ENCODE assay signal across 10 cellular contexts in genomic region chr22:39176673-39177455, GRCh38. TPM values are rescaled to one million over a fixed set of nuclear protein-coding genes. Genes with fewer than 3 reads are reported as not detected.
DNase-seq lines count a peak whose midpoint lies in the region; ATAC-seq and TF ChIP-seq lines count a peak whose summit lies in the region.
"Had no signal": no experiment of that assay in that cellular context is flagged by ENCODE, and none has a peak within 500 bp of the region (broad histone marks: within the 10 kb centered on the region; RNA-seq: fewer than 3 reads in every experiment).

No MANE protein-coding gene starts in this region.

- no peak for ATAC-seq in right lobe of liver
- no peak for ATAC-seq in SK-N-SH treated with all-trans-retinoic acid at 6 μM for 48 hours

- TF ChIP-seq CTCF in brain microvascular endothelial cell (IDR thresholded peaks at IDR 0.05; ENCODE audit: low read depth, low read length, missing control alignments) (no peak), right lobe of liver (IDR thresholded peaks at IDR 0.05) (no peak), spleen (IDR thresholded peaks at IDR 0.05 in 8 of 11, conservative IDR thresholded peaks at IDR 0.05 in 3 of 11) (no peak)

- TF ChIP-seq POLR2A in right lobe of liver (IDR thresholded peaks at IDR 0.05) (no peak), spleen (IDR thresholded peaks at IDR 0.05) (no peak)

- 60% methylated on average over 1 of the region's 15 CpGs for WGBS in right lobe of liver (ENCODE audit: insufficient coverage, low coverage, low lambda C conversion rate, missing lambda C conversion rate)
- WGBS in spleen, 5 donors = 78 to 92% (median 86%) methylated on average over 15 of the region's 15 CpGs

- peaks cover 0 to 14% (median 6%) of the 10 kb centered on the region in 4 donors for H3K4me1 ChIP-seq in right lobe of liver
- H3K4me1 ChIP-seq in spleen = peaks cover 37 to 84% (median 78%) of the 10 kb centered on the region in 6 donors

- H3K9me3 ChIP-seq in right lobe of liver (no peaks in the 10 kb centered on the region), spleen (peaks cover 0 to 6% (median 2%) of the 10 kb centered on the region in 8 donors)
- H3K9me3 ChIP-seq: thoracic aorta had no signal

- H3K36me3 ChIP-seq in H7 (replicated peaks; ENCODE audit: control insufficient read depth, insufficient read depth, low read length) (no peaks in the 10 kb centered on the region), brain microvascular endothelial cell (replicated peaks) (no peaks in the 10 kb centered on the region), right lobe of liver (no peaks in the 10 kb centered on the region), spleen (no peaks in the 10 kb centered on the region)
- H3K36me3 ChIP-seq: thoracic aorta had no signal

- DNase-seq in H7 (peak; percentile 48), brain microvascular endothelial cell (no peak), right lobe of liver (no peak), spleen (no peak), T-helper 9 cell (no peak), DMS79 (lab: John Stamatoyannopoulos, UW) (no peak), putamen (ENCODE audit: low spot score) (no peak)
- DNase-seq: activated B cell treated with CpG ODN at 0.5 μM for 24 hours had no signal

- intact Hi-C loops in right lobe of liver (cut with DNase I) (no loop called here), spleen (cut with DNase I; ENCODE audit: low total_unique reads) (loop anchor here (10.0 kb wide), 1 partner anchor 338 kb away; no protein-coding TSS in a partner anchor)

- peak overlapping the region; percentile 36 for H3K27ac ChIP-seq in brain microvascular endothelial cell
- H3K27ac ChIP-seq in right lobe of liver = peak overlapping the region; percentile 40 to 63 (median 47)
- peak overlapping the region; percentile 68 to 94 (median 88) for H3K27ac ChIP-seq in spleen

- in situ Hi-C loops in brain microvascular endothelial cell (cut with HindIII; ENCODE audit: low pct_ligation_motif_present, low sequenced_read_pairs) = no loop called here

- H3K4me3 ChIP-seq in H7 (ENCODE audit: insufficient read depth, low read depth, low read length) = no peak overlapping the region
- H3K4me3 ChIP-seq in brain microvascular endothelial cell (ENCODE audit: low read depth, low read length) = no peak overlapping the region
- H3K4me3 ChIP-seq in right lobe of liver = no peak overlapping the region
- no peak overlapping the region for H3K4me3 ChIP-seq in spleen

- no peaks in the 10 kb centered on the region for H3K27me3 ChIP-seq in H7 (ENCODE audit: control insufficient read depth, insufficient read depth, low read length)
- H3K27me3 ChIP-seq in brain microvascular endothelial cell (replicated peaks) = no peaks in the 10 kb centered on the region
- H3K27me3 ChIP-seq in right lobe of liver = no peaks in the 10 kb centered on the region
- H3K27me3 ChIP-seq in spleen (replicated peaks in 1 of 7) = no peaks in the 10 kb centered on the region

TF ChIP-seq in SK-N-SH treated with all-trans-retinoic acid at 6 μM for 48 hours, 23 proteins besides CTCF, POLR2A, EP300 and RAD21:
- TF ChIP-seq ZNF8 (CRISPR knock-in tag; IDR thresholded peaks at IDR 0.05) = no peak
- no peak for TF ChIP-seq TOX (CRISPR knock-in tag; IDR thresholded peaks at IDR 0.05; ENCODE audit: borderline replicate concordance)
- no peak for TF ChIP-seq SNAI2 (CRISPR knock-in tag; IDR thresholded peaks at IDR 0.05)
- TF ChIP-seq TSHZ2 (CRISPR knock-in tag; IDR thresholded peaks at IDR 0.05) = no peak
- TF ChIP-seq ZFP3 (CRISPR knock-in tag; IDR thresholded peaks at IDR 0.05) = no peak
- TF ChIP-seq ISL1 (CRISPR knock-in tag; IDR thresholded peaks at IDR 0.05) = no peak
- no peak for TF ChIP-seq ZFP30 (CRISPR knock-in tag; IDR thresholded peaks at IDR 0.05)
- TF ChIP-seq TCF4 (CRISPR knock-in tag; IDR thresholded peaks at IDR 0.05; ENCODE audit: borderline replicate concordance) = no peak
- TF ChIP-seq ZC3H10 (CRISPR knock-in tag; IDR thresholded peaks at IDR 0.05) = no peak
- TF ChIP-seq OSR1 (CRISPR knock-in tag; IDR thresholded peaks at IDR 0.05) = no peak

RNA-seq across cellular contexts. Expression of gene CBX7, which starts 24.4 kb away (rescaled TPM):
- 4.5 and 5.4 TPM in 2 replicates for total RNA-seq in H7 (2014; rRNA removed; shearing (Covaris generic))
- total RNA-seq in right lobe of liver = 10 to 100 TPM in 5 of 6 experiments, 1 to 10 TPM in 1; 8.0 to 14.5 (median 12.9) TPM
- 10 to 100 TPM; 50.9 to 99.4 (median 64.6) TPM for total RNA-seq in spleen
- 10 to 100 TPM; 20.2 to 62.0 (median 26.8) TPM for polyA plus RNA-seq in spleen

Comparison
In these comparisons a context has a peak if more than half of its experiments do, and no peak if none do; other contexts are left out.
1. H3K27ac ChIP-seq: peak in every context shown above with its lines; median percentile 88 in spleen; 47 in right lobe of liver; 36 in brain microvascular endothelial cell.